Comparison of ENCODE assay signal across 8 cellular contexts in genomic region chr16:67226804-67227566, GRCh38. TPM values are rescaled to one million over a fixed set of nuclear protein-coding genes. Genes with fewer than 3 reads are reported as not detected.
DNase-seq lines count a peak whose midpoint lies in the region; ATAC-seq, FAIRE-seq and TF ChIP-seq lines count a peak whose summit lies in the region.

Gene TMEM208, plus strand, starts transcription at chr16:67227130. Its CDS starts 89 bp downstream, at chr16:67227219.

- peak within 1 kb of the TSS; percentile 85 for H3K27ac Mint-ChIP-seq in activated T-cell treated with anti-CD3 and anti-CD28 coated beads, Interleukin-2, amount 50 U/mL, for 72 hours

- peak; percentile 88 for DNase-seq in DMS79 (lab: John Stamatoyannopoulos, UW)
- DNase-seq in RCC 7860 (ENCODE audit: low spot score): peak; percentile 95
- DNase-seq in activated T-cell treated with anti-CD3 and anti-CD28 coated beads, Interleukin-2, amount 50 U/mL, for 72 hours: peak; percentile 99
- peak; percentile 93 for DNase-seq in esophagus squamous epithelium (lab: John Stamatoyannopoulos, UW)
- DNase-seq in myocyte (ENCODE audit: low read depth): peak; percentile 100
- DNase-seq in stimulated activated CD8-positive, alpha-beta memory T cell treated with anti-CD3 and anti-CD28 coated beads, Interleukin-7, amount 100 ng/mL, for 48 hours (ENCODE audit: extremely low read depth in 1 of 2, low read depth in 1 of 2): peak; percentile 97 to 99

- WGBS in esophagus squamous epithelium, 2 donors: 1 to 2% methylated on average over 11 to 14 of the region's 46 CpGs

- peak in 3 of 4 donors; percentile 20 to 78 (median 50) for TF ChIP-seq POLR2A in esophagus squamous epithelium (IDR thresholded peaks at IDR 0.05)

- intact Hi-C loops in esophagus squamous epithelium (cut with DNase I): no loop called here

- H3K9me3 ChIP-seq in KOPT-K1 (ENCODE audit: insufficient read depth, low read length, poor library complexity, severe bottlenecking): no peaks in the 10 kb centered on the region
- no peaks in the 10 kb centered on the region for H3K9me3 ChIP-seq in esophagus squamous epithelium

- ATAC-seq in GM21737 (IDR thresholded peaks at IDR 0.05; ENCODE audit: unreplicated experiment): peak; percentile 90
- peak; percentile 98 for ATAC-seq in activated T-cell treated with anti-CD3 and anti-CD28 coated beads, Interleukin-2, amount 50 U/mL, for 72 hours (replicated peaks in 1 of 2)

- H3K36me3 ChIP-seq in KOPT-K1 (ENCODE audit: insufficient read depth, low read length): peaks cover 40% of the 10 kb centered on the region
- H3K36me3 ChIP-seq in esophagus squamous epithelium: peaks cover 25 to 40% (median 25%) of the 10 kb centered on the region in 3 donors

- H3K4me1 Mint-ChIP-seq in activated T-cell treated with anti-CD3 and anti-CD28 coated beads, Interleukin-2, amount 50 U/mL, for 72 hours (ENCODE audit: low read depth): peaks cover 46% of the 10 kb centered on the region

- peaks cover 5 to 7% of the 10 kb centered on the region in 2 donors for H3K36me3 Mint-ChIP-seq in activated T-cell treated with anti-CD3 and anti-CD28 coated beads, Interleukin-2, amount 50 U/mL, for 72 hours (ENCODE audit: insufficient read depth in 2 of 2)

- peaks cover 14 to 34% (median 18%) of the 10 kb centered on the region in 3 donors for H3K4me1 ChIP-seq in esophagus squamous epithelium

- H3K4me3 Mint-ChIP-seq in activated T-cell treated with anti-CD3 and anti-CD28 coated beads, Interleukin-2, amount 50 U/mL, for 72 hours: peak within 1 kb of the TSS; percentile 89 to 98

- peak; percentile 87 for FAIRE-seq in RCC 7860 (lab: Jason Lieb, UNC)

- H3K9me3 Mint-ChIP-seq in activated T-cell treated with anti-CD3 and anti-CD28 coated beads, Interleukin-2, amount 50 U/mL, for 72 hours: no peaks in the 10 kb centered on the region

- no peaks in the 10 kb centered on the region for H3K27me3 Mint-ChIP-seq in activated T-cell treated with anti-CD3 and anti-CD28 coated beads, Interleukin-2, amount 50 U/mL, for 72 hours (ENCODE audit: low read depth)

- peak in 2 of 6 experiments; percentile 13 to 59 for TF ChIP-seq CTCF in esophagus squamous epithelium (IDR thresholded peaks at IDR 0.05)

- H3K4me3 ChIP-seq in esophagus squamous epithelium: peak within 1 kb of the TSS; percentile 81 to 98 (median 92)

- H3K27ac ChIP-seq in KOPT-K1 (ENCODE audit: low read depth, low read length, poor library complexity, severe bottlenecking): peak within 1 kb of the TSS; percentile 70
- H3K27ac ChIP-seq in esophagus squamous epithelium: peak within 1 kb of the TSS; percentile 83 to 92 (median 88)

- no peaks in the 10 kb centered on the region for H3K27me3 ChIP-seq in esophagus squamous epithelium

RNA-seq across cellular contexts. Expression of gene TMEM208, which starts in this region (rescaled TPM):
- 10 to 100 TPM; 29.8 to 31.0 TPM for total RNA-seq in activated T-cell treated with anti-CD3 and anti-CD28 coated beads, Interleukin-2, amount 50 U/mL, for 72 hours
- total RNA-seq in esophagus squamous epithelium: 10 to 100 TPM; 24.4 to 36.0 (median 31.7) TPM
- total RNA-seq in myocyte: 31.6 and 32.8 TPM in 2 replicates
- 85.0 TPM for polyA plus RNA-seq in myocyte (2012)

Comparison
In these comparisons a context has a peak if more than half of its experiments do, and no peak if none do; other contexts are left out.
1. Peak in every context shown above with its lines: DNase-seq, ATAC-seq, H3K4me3 ChIP-seq and H3K27ac ChIP-seq.